Comparison of ENCODE assay signal across 8 cellular contexts in the genomic region with DNA sequence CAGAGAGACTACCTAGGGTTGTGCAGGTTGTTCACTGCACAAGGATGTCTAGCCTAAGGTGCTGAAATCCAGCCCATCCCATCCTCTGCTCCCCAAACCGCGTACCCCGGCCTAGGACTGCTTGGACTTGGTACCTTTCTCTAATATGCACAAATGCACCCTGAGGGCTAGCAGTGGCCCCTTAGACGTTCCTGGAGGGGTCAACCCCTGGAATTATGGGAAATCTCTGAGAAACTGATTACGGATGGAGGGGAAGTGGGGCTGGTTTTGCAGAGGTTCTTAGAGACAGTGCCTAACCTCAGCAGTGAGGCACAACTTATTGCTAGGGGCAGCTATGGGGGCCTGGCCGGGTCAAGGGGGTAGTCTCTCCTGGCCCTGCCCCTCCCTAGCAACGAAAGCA. TPM values are rescaled to one million over a fixed set of nuclear protein-coding genes. Genes with fewer than 3 reads are reported as not detected.
DNase-seq lines count a peak whose midpoint lies in the region; ATAC-seq, FAIRE-seq and TF ChIP-seq lines count a peak whose summit lies in the region.

No MANE protein-coding gene starts in this region.

- no peak overlapping the region for H3K27ac ChIP-seq in CD4-positive, alpha-beta memory T cell (ENCODE audit: low read depth, low read length)
- peak overlapping the region; percentile 99 for H3K27ac ChIP-seq in Panc1 (ENCODE audit: low read length)
- peak overlapping the region; percentile 92 for H3K27ac ChIP-seq in endothelial cell of umbilical vein (ENCODE audit: insufficient read depth, low read depth, low read length)
- peak overlapping the region; percentile 79 for H3K27ac ChIP-seq in trophoblast cell (ENCODE audit: low read depth, low read length)

- H2AFZ ChIP-seq in endothelial cell of umbilical vein (ENCODE audit: low read depth, low read length) (no peak overlapping the region), trophoblast cell (ENCODE audit: insufficient read depth, low read length, poor library complexity) (no peak overlapping the region)

- dilution Hi-C loops in endothelial cell of umbilical vein (cut with MboI; ENCODE audit: extremely low pct_ligation_motif_present, low sequenced_read_pairs): no loop called here

- H4K20me1 ChIP-seq in endothelial cell of umbilical vein (replicated peaks; ENCODE audit: control insufficient read depth, extremely low read depth, insufficient read depth, low read length): no peaks in the 10 kb centered on the region

- H3K27me3 Mint-ChIP-seq in CD4-positive, alpha-beta memory T cell: no peaks in the 10 kb centered on the region
- H3K27me3 Mint-ChIP-seq in activated CD8-positive, alpha-beta memory T cell treated with anti-CD3 and anti-CD28 coated beads, Interleukin-2, amount 10 ng/mL, durations not matched to agents 7 days and 5 days: no peaks in the 10 kb centered on the region

- no peak overlapping the region for H2BK5ac ChIP-seq in trophoblast cell (ENCODE audit: low read depth, low read length, poor library complexity)

- no peak for DNase-seq in CD4-positive, alpha-beta memory T cell
- no peak for DNase-seq in Panc1 (ENCODE audit: low read depth, low spot score)
- no peak for DNase-seq in endothelial cell of umbilical vein (ENCODE audit: low read depth, low spot score)
- DNase-seq in trophoblast cell: no peak
- DNase-seq in activated CD8-positive, alpha-beta memory T cell treated with anti-CD3 and anti-CD28 coated beads, Interleukin-2, amount 10 ng/mL, durations not matched to agents 7 days and 5 days: no peak
- DNase-seq in COLO668 (lab: John Stamatoyannopoulos, UW; ENCODE audit: unreplicated experiment): no peak

- H3K4me2 ChIP-seq in endothelial cell of umbilical vein (ENCODE audit: insufficient read depth, low read length) (peak overlapping the region; percentile 69), trophoblast cell (ENCODE audit: low read length) (no peak overlapping the region)

- H3K79me1 ChIP-seq in trophoblast cell (ENCODE audit: low read length): peaks cover 19% of the 10 kb centered on the region

- peaks cover 0 to 17% of the 10 kb centered on the region in 2 donors for H3K36me3 Mint-ChIP-seq in CD4-positive, alpha-beta memory T cell
- peaks cover 17% of the 10 kb centered on the region for H3K36me3 Mint-ChIP-seq in activated CD8-positive, alpha-beta memory T cell treated with anti-CD3 and anti-CD28 coated beads, Interleukin-2, amount 10 ng/mL, durations not matched to agents 7 days and 5 days

- H3K4me1 Mint-ChIP-seq in CD4-positive, alpha-beta memory T cell: peaks cover 14 to 51% (median 28%) of the 10 kb centered on the region in 4 donors
- peaks cover 32% of the 10 kb centered on the region for H3K4me1 Mint-ChIP-seq in activated CD8-positive, alpha-beta memory T cell treated with anti-CD3 and anti-CD28 coated beads, Interleukin-2, amount 10 ng/mL, durations not matched to agents 7 days and 5 days

- no peak overlapping the region for H3K18ac ChIP-seq in trophoblast cell (ENCODE audit: low read length)

- in situ Hi-C loops in Panc1 (cut with HindIII; ENCODE audit: low pct_unique_long_range_greater_than_20kb, low sequenced_read_pairs): no loop called here

- H2BK12ac ChIP-seq in trophoblast cell (ENCODE audit: low read length): peak overlapping the region; percentile 35

- no peaks in the 10 kb centered on the region for H3K9me1 ChIP-seq in endothelial cell of umbilical vein (replicated peaks; ENCODE audit: control insufficient read depth, extremely low read depth, insufficient read depth, low read length)

- no peak for FAIRE-seq in endothelial cell of umbilical vein (lab: Jason Lieb, UNC)

- no peak overlapping the region for H4K8ac ChIP-seq in trophoblast cell (ENCODE audit: low read depth, low read length)

- no CpG with 5 or more reads among the region's 7 CpGs for WGBS in trophoblast cell (ENCODE audit: extremely low coverage, insufficient coverage, insufficient read length)

- no peak overlapping the region for H4K12ac ChIP-seq in trophoblast cell (ENCODE audit: low read depth, low read length)

- no peaks in the 10 kb centered on the region for H3K36me3 ChIP-seq in CD4-positive, alpha-beta memory T cell (ENCODE audit: insufficient read depth, low read length)
- H3K36me3 ChIP-seq in Panc1 (ENCODE audit: control insufficient read depth, insufficient read depth, low read length): peaks cover 3% of the 10 kb centered on the region; the same call in 1 of the 2 replicates
- H3K36me3 ChIP-seq in endothelial cell of umbilical vein (ENCODE audit: control insufficient read depth in 2 of 2, extremely low read depth in 1 of 2, insufficient read depth in 2 of 2, low read length in 2 of 2): no peaks in the 10 kb centered on the region
- H3K36me3 ChIP-seq in trophoblast cell (ENCODE audit: control insufficient read depth in 1 of 2, insufficient read depth in 2 of 2, low read length in 2 of 2): peaks cover 18% of the 10 kb centered on the region in 2 experiments

- no peak overlapping the region for H3K23ac ChIP-seq in trophoblast cell (ENCODE audit: low read length)

- H3K4me3 ChIP-seq in CD4-positive, alpha-beta memory T cell (ENCODE audit: low read length in 2 of 2): no peak overlapping the region
- H3K4me3 ChIP-seq in Panc1 (ENCODE audit: low read depth in 2 of 2, low read length in 2 of 2): peak overlapping the region; percentile 86 to 97
- H3K4me3 ChIP-seq in endothelial cell of umbilical vein (replicated peaks in 1 of 3; ENCODE audit: insufficient read depth in 1 of 3, low read depth in 1 of 3, low read length in 3 of 3): peak overlapping the region in 1 of 3 experiments; percentile 5
- H3K4me3 ChIP-seq in trophoblast cell (ENCODE audit: low read depth, low read length): no peak overlapping the region

- peak overlapping the region; percentile 43 for H2BK120ac ChIP-seq in trophoblast cell (ENCODE audit: insufficient read depth, low read length, poor library complexity)

- H3K4me3 Mint-ChIP-seq in CD4-positive, alpha-beta memory T cell: peak overlapping the region in 6 of 8 donors; percentile 42 to 90 (median 84)
- no peak overlapping the region for H3K4me3 Mint-ChIP-seq in activated CD8-positive, alpha-beta memory T cell treated with anti-CD3 and anti-CD28 coated beads, Interleukin-2, amount 10 ng/mL, durations not matched to agents 7 days and 5 days

- intact Hi-C loops in CD4-positive, alpha-beta memory T cell (cut with micrococcal nuclease): no loop called here
- intact Hi-C loops in Panc1 (cut with micrococcal nuclease; ENCODE audit: unreplicated experiment): no loop called here
- intact Hi-C loops in endothelial cell of umbilical vein (cut with micrococcal nuclease): loop anchor here (5.0 kb wide), 1 partner anchor 136 kb away; a partner anchor contains a TSS

- TF ChIP-seq POLR2A in endothelial cell of umbilical vein (IDR thresholded peaks at IDR 0.05; ENCODE audit: low read depth, low read length): no peak

- H3K14ac ChIP-seq in trophoblast cell (ENCODE audit: low read length): peak overlapping the region; percentile 36

- H3K9me3 ChIP-seq in CD4-positive, alpha-beta memory T cell (ENCODE audit: control insufficient read depth in 1 of 2, low read length in 2 of 2): no peaks in the 10 kb centered on the region
- H3K9me3 ChIP-seq in Panc1 (ENCODE audit: control insufficient read depth, insufficient read depth, low read depth, low read length) (no peaks in the 10 kb centered on the region), endothelial cell of umbilical vein (replicated peaks; ENCODE audit: control insufficient read depth, insufficient read depth, low read length) (no peaks in the 10 kb centered on the region), trophoblast cell (ENCODE audit: insufficient read depth, low read depth, low read length) (peaks cover 2% of the 10 kb centered on the region)

- H3K9me3 Mint-ChIP-seq in CD4-positive, alpha-beta memory T cell: no peaks in the 10 kb centered on the region
- H3K9me3 Mint-ChIP-seq in activated CD8-positive, alpha-beta memory T cell treated with anti-CD3 and anti-CD28 coated beads, Interleukin-2, amount 10 ng/mL, durations not matched to agents 7 days and 5 days (ENCODE audit: low read depth): no peaks in the 10 kb centered on the region

- CTCF ChIA-PET in CD4-positive, alpha-beta memory T cell (lab: Charles Lee; ENCODE audit: partially characterized antibody): no interaction called here
- CTCF ChIA-PET in Panc1 (lab: Charles Lee): interaction anchor here (1.0 to 1.5 kb wide), 2 partner anchors 16 to 26 kb away, joined by 3 to 4 read pairs; a partner anchor contains a TSS
- CTCF ChIA-PET in endothelial cell of umbilical vein (lab: Charles Lee): interaction anchor here (0.8 to 4.9 kb wide), 8 partner anchors 9 to 136 kb away, joined by 3 to 73 read pairs (median 4); a partner anchor contains a TSS
- CTCF ChIA-PET in activated CD8-positive, alpha-beta memory T cell treated with anti-CD3 and anti-CD28 coated beads, Interleukin-2, amount 10 ng/mL, durations not matched to agents 7 days and 5 days (lab: Charles Lee): interaction anchor here (0.9 to 2.5 kb wide), 2 partner anchors 16 to 26 kb away, joined by 3 to 9 read pairs; a partner anchor contains a TSS

- peak overlapping the region; percentile 52 for H4K91ac ChIP-seq in trophoblast cell (ENCODE audit: low read depth, low read length)

- H3K4ac ChIP-seq in trophoblast cell (ENCODE audit: low read depth, low read length): no peak overlapping the region

- H3K9ac ChIP-seq in endothelial cell of umbilical vein (replicated peaks; ENCODE audit: extremely low read depth, insufficient read depth, low read length) (peak overlapping the region; percentile 71), trophoblast cell (ENCODE audit: low read length) (no peak overlapping the region)

- H2AK5ac ChIP-seq in trophoblast cell (ENCODE audit: low read length): no peak overlapping the region

- ATAC-seq in Panc1 (peak; percentile 3), HG03135 (IDR thresholded peaks at IDR 0.05; ENCODE audit: unreplicated experiment) (no peak), GM19023 (IDR thresholded peaks at IDR 0.05; ENCODE audit: unreplicated experiment) (no peak)
- ATAC-seq in activated CD8-positive, alpha-beta memory T cell treated with anti-CD3 and anti-CD28 coated beads, Interleukin-2, amount 10 ng/mL, durations not matched to agents 7 days and 5 days: no peak

- no peaks in the 10 kb centered on the region for H3K27me3 ChIP-seq in CD4-positive, alpha-beta memory T cell (ENCODE audit: insufficient read depth, low read length)
- no peaks in the 10 kb centered on the region for H3K27me3 ChIP-seq in Panc1 (ENCODE audit: control insufficient read depth, insufficient read depth, low read length)
- H3K27me3 ChIP-seq in endothelial cell of umbilical vein (ENCODE audit: control insufficient read depth in 2 of 2, insufficient read depth in 2 of 2, low read length in 2 of 2): no peaks in the 10 kb centered on the region
- no peaks in the 10 kb centered on the region for H3K27me3 ChIP-seq in trophoblast cell (ENCODE audit: insufficient read depth, low read length)

- POLR2A ChIA-PET in CD4-positive, alpha-beta memory T cell (lab: Charles Lee; ENCODE audit: partially characterized antibody): interaction anchor here (0.8 to 1.6 kb wide), 6 partner anchors 16 to 57 kb away, joined by 3 to 6 read pairs (median 4); a partner anchor contains a TSS
- POLR2A ChIA-PET in Panc1 (lab: Charles Lee) (interaction anchor here (0.6 to 3.8 kb wide), 7 partner anchors 10 to 1725 kb away, joined by 4 to 35 read pairs (median 8); a partner anchor contains a TSS), endothelial cell of umbilical vein (lab: Charles Lee) (interaction anchor here (1.1 to 2.0 kb wide), 4 partner anchors 17 to 26 kb away, joined by 4 to 28 read pairs (median 12); a partner anchor contains a TSS)

- peaks cover 39% of the 10 kb centered on the region for H3K4me1 ChIP-seq in CD4-positive, alpha-beta memory T cell (ENCODE audit: insufficient read depth, low read length)
- peaks cover 77% of the 10 kb centered on the region for H3K4me1 ChIP-seq in Panc1 (ENCODE audit: control insufficient read depth, insufficient read depth, low read length)
- peaks cover 67% of the 10 kb centered on the region for H3K4me1 ChIP-seq in endothelial cell of umbilical vein (ENCODE audit: control insufficient read depth, extremely low read depth, insufficient read depth, low read length)
- H3K4me1 ChIP-seq in trophoblast cell (ENCODE audit: control insufficient read depth in 1 of 2, insufficient read depth in 2 of 2, low read length in 2 of 2): peaks cover 43 to 45% of the 10 kb centered on the region in 2 experiments

- no peak for TF ChIP-seq CTCF in Panc1 (IDR thresholded peaks at IDR 0.05)
- no peak for TF ChIP-seq CTCF in endothelial cell of umbilical vein (IDR thresholded peaks at IDR 0.05; ENCODE audit: extremely low read depth in 1 of 2, insufficient read depth in 1 of 2, low read depth in 1 of 2, low read length in 2 of 2)

- no TSS peak for BruUV-seq in Panc1 (replicated peaks; lab: Mats Ljungman, UMichigan)
- no TSS peak for BruUV-seq in endothelial cell of umbilical vein (replicated peaks; lab: Mats Ljungman, UMichigan)

- H3K79me2 ChIP-seq in endothelial cell of umbilical vein (ENCODE audit: control insufficient read depth, insufficient read depth, low read length) (peaks cover 37% of the 10 kb centered on the region), trophoblast cell (ENCODE audit: control insufficient read depth, insufficient read depth, low read length, poor library complexity) (peaks cover 10% of the 10 kb centered on the region)

- H3K27ac Mint-ChIP-seq in CD4-positive, alpha-beta memory T cell: peak overlapping the region in 5 of 7 donors; percentile 15 to 93 (median 75)
- no peak overlapping the region for H3K27ac Mint-ChIP-seq in activated CD8-positive, alpha-beta memory T cell treated with anti-CD3 and anti-CD28 coated beads, Interleukin-2, amount 10 ng/mL, durations not matched to agents 7 days and 5 days

RNA-seq across cellular contexts. Expression of a gene that starts 2.5 kb away (rescaled TPM):
- total RNA-seq in CD4-positive, alpha-beta memory T cell: 10 to 100 TPM; 57.1 to 59.5 TPM
- polyA plus RNA-seq in CD4-positive, alpha-beta memory T cell: 10 to 100 TPM; 48.0 to 81.6 TPM
- total RNA-seq in Panc1 (2021; ENCODE audit: unreplicated experiment) (84.7 TPM), endothelial cell of umbilical vein (32.8 and 35.6 TPM in 2 replicates)
- polyA plus RNA-seq in Panc1 (2012; ENCODE audit: insufficient read length): 90.5 TPM
- 66.5 and 84.8 TPM in 2 replicates for polyA plus RNA-seq in endothelial cell of umbilical vein
- polyA plus RNA-seq in endothelial cell of umbilical vein (2011; cell fraction: cytosol; rRNA removed): 44.1 and 48.8 TPM in 2 replicates
- polyA plus RNA-seq in endothelial cell of umbilical vein (2011; cell fraction: nucleus; rRNA removed): 28.2 and 29.6 TPM in 2 replicates
- polyA plus RNA-seq in endothelial cell of umbilical vein (2012): 36.5 and 40.1 TPM in 2 replicates
- 20.5 and 22.2 TPM in 2 replicates for polyA minus RNA-seq in endothelial cell of umbilical vein
- 21.0 TPM for polyA minus RNA-seq in endothelial cell of umbilical vein (2011; cell fraction: cytosol; rRNA and poly(A)+ RNA removed)
- 15.1 and 22.0 TPM in 2 replicates for polyA minus RNA-seq in endothelial cell of umbilical vein (2011; cell fraction: nucleus; rRNA and poly(A)+ RNA removed)
- polyA plus RNA-seq in trophoblast cell (2013): 25.5 and 26.0 TPM in 2 replicates
- total RNA-seq in activated CD8-positive, alpha-beta memory T cell treated with anti-CD3 and anti-CD28 coated beads, Interleukin-2, amount 10 ng/mL, durations not matched to agents 7 days and 5 days: 10 to 100 TPM; 27.5 to 37.8 TPM

RNA-seq across cellular contexts. Expression of a gene that starts 2.8 kb away (rescaled TPM):
- 10 to 100 TPM; 78.2 to 78.7 TPM for total RNA-seq in CD4-positive, alpha-beta memory T cell
- 100 to 1,000 TPM in 1 of 2 donors, 10 to 100 TPM in 1; 90.4 to 102 TPM for polyA plus RNA-seq in CD4-positive, alpha-beta memory T cell
- 581 TPM for total RNA-seq in Panc1 (2021; ENCODE audit: unreplicated experiment)
- polyA plus RNA-seq in Panc1 (2012; ENCODE audit: insufficient read length): 845 TPM
- total RNA-seq in endothelial cell of umbilical vein: 114 and 118 TPM in 2 replicates
- polyA plus RNA-seq in endothelial cell of umbilical vein: 73.5 and 74.9 TPM in 2 replicates
- 151 and 158 TPM in 2 replicates for polyA plus RNA-seq in endothelial cell of umbilical vein (2011; cell fraction: cytosol; rRNA removed)
- 76.9 and 120 TPM in 2 replicates for polyA plus RNA-seq in endothelial cell of umbilical vein (2011; cell fraction: nucleus; rRNA removed)
- polyA plus RNA-seq in endothelial cell of umbilical vein (2012): 154 and 206 TPM in 2 replicates
- polyA minus RNA-seq in endothelial cell of umbilical vein: 16.2 and 23.1 TPM in 2 replicates
- 17.3 TPM for polyA minus RNA-seq in endothelial cell of umbilical vein (2011; cell fraction: cytosol; rRNA and poly(A)+ RNA removed)
- 5.5 and 11.8 TPM in 2 replicates for polyA minus RNA-seq in endothelial cell of umbilical vein (2011; cell fraction: nucleus; rRNA and poly(A)+ RNA removed)
- polyA plus RNA-seq in trophoblast cell (2013): 104 and 107 TPM in 2 replicates
- 100 to 1,000 TPM; 192 to 254 TPM for total RNA-seq in activated CD8-positive, alpha-beta memory T cell treated with anti-CD3 and anti-CD28 coated beads, Interleukin-2, amount 10 ng/mL, durations not matched to agents 7 days and 5 days

RNA-seq across cellular contexts. Expression of a gene that starts 16.2 kb away (rescaled TPM):
- under 1 TPM; 0.39 to 0.79 TPM for total RNA-seq in CD4-positive, alpha-beta memory T cell
- polyA plus RNA-seq in CD4-positive, alpha-beta memory T cell: under 1 TPM in 1 of 2 donors, not detected in 1; 0.81 TPM
- total RNA-seq in Panc1 (2021; ENCODE audit: unreplicated experiment): 186 TPM
- polyA plus RNA-seq in Panc1 (2012; ENCODE audit: insufficient read length): 149 TPM
- 52.6 and 53.8 TPM in 2 replicates for total RNA-seq in endothelial cell of umbilical vein
- polyA plus RNA-seq in endothelial cell of umbilical vein: 16.6 and 18.1 TPM in 2 replicates
- 11.6 and 12.7 TPM in 2 replicates for polyA plus RNA-seq in endothelial cell of umbilical vein (2011; cell fraction: cytosol; rRNA removed)
- polyA plus RNA-seq in endothelial cell of umbilical vein (2011; cell fraction: nucleus; rRNA removed): 8.5 and 9.7 TPM in 2 replicates
- polyA plus RNA-seq in endothelial cell of umbilical vein (2012): 60.2 and 91.7 TPM in 2 replicates
- polyA minus RNA-seq in endothelial cell of umbilical vein: 7.5 and 8.5 TPM in 2 replicates
- 4.7 TPM for polyA minus RNA-seq in endothelial cell of umbilical vein (2011; cell fraction: cytosol; rRNA and poly(A)+ RNA removed)
- polyA minus RNA-seq in endothelial cell of umbilical vein (2011; cell fraction: nucleus; rRNA and poly(A)+ RNA removed): 7.7 and 8.1 TPM in 2 replicates
- 26.9 and 28.4 TPM in 2 replicates for polyA plus RNA-seq in trophoblast cell (2013)
- 1 to 10 TPM; 2.7 to 6.0 TPM for total RNA-seq in activated CD8-positive, alpha-beta memory T cell treated with anti-CD3 and anti-CD28 coated beads, Interleukin-2, amount 10 ng/mL, durations not matched to agents 7 days and 5 days

RNA-seq across cellular contexts. Expression of a gene that starts 25.9 kb away (rescaled TPM):
- 10 to 100 TPM; 22.9 to 24.9 TPM for total RNA-seq in CD4-positive, alpha-beta memory T cell
- 10 to 100 TPM; 60.0 to 68.3 TPM for polyA plus RNA-seq in CD4-positive, alpha-beta memory T cell
- total RNA-seq in Panc1 (2021; ENCODE audit: unreplicated experiment) (85.4 TPM), endothelial cell of umbilical vein (103 and 105 TPM in 2 replicates)
- polyA plus RNA-seq in Panc1 (2012; ENCODE audit: insufficient read length): 188 TPM
- polyA plus RNA-seq in endothelial cell of umbilical vein: 107 and 132 TPM in 2 replicates
- 46.5 and 92.9 TPM in 2 replicates for polyA plus RNA-seq in endothelial cell of umbilical vein (2011; cell fraction: cytosol; rRNA removed)
- 24.0 and 24.1 TPM in 2 replicates for polyA plus RNA-seq in endothelial cell of umbilical vein (2011; cell fraction: nucleus; rRNA removed)
- 46.9 and 61.8 TPM in 2 replicates for polyA plus RNA-seq in endothelial cell of umbilical vein (2012)
- polyA minus RNA-seq in endothelial cell of umbilical vein: 10.7 and 12.9 TPM in 2 replicates
- polyA minus RNA-seq in endothelial cell of umbilical vein (2011; cell fraction: cytosol; rRNA and poly(A)+ RNA removed): 34.8 TPM
- 3.1 and 14.2 TPM in 2 replicates for polyA minus RNA-seq in endothelial cell of umbilical vein (2011; cell fraction: nucleus; rRNA and poly(A)+ RNA removed)
- 4.9 and 5.3 TPM in 2 replicates for polyA plus RNA-seq in trophoblast cell (2013)
- total RNA-seq in activated CD8-positive, alpha-beta memory T cell treated with anti-CD3 and anti-CD28 coated beads, Interleukin-2, amount 10 ng/mL, durations not matched to agents 7 days and 5 days: 10 to 100 TPM; 82.3 to 94.1 TPM

RNA-seq across cellular contexts. Expression of a gene that starts 28.1 kb away (rescaled TPM):
- total RNA-seq in CD4-positive, alpha-beta memory T cell: 10 to 100 TPM; 39.9 to 42.1 TPM
- 10 to 100 TPM; 79.3 to 99.0 TPM for polyA plus RNA-seq in CD4-positive, alpha-beta memory T cell
- total RNA-seq in Panc1 (2021; ENCODE audit: unreplicated experiment) (105 TPM), endothelial cell of umbilical vein (88.5 and 105 TPM in 2 replicates)
- 154 TPM for polyA plus RNA-seq in Panc1 (2012; ENCODE audit: insufficient read length)
- polyA plus RNA-seq in endothelial cell of umbilical vein: 162 and 210 TPM in 2 replicates
- 118 and 132 TPM in 2 replicates for polyA plus RNA-seq in endothelial cell of umbilical vein (2011; cell fraction: cytosol; rRNA removed)
- 84.3 and 107 TPM in 2 replicates for polyA plus RNA-seq in endothelial cell of umbilical vein (2011; cell fraction: nucleus; rRNA removed)
- polyA plus RNA-seq in endothelial cell of umbilical vein (2012): 120 and 137 TPM in 2 replicates
- 97.2 and 126 TPM in 2 replicates for polyA minus RNA-seq in endothelial cell of umbilical vein
- polyA minus RNA-seq in endothelial cell of umbilical vein (2011; cell fraction: cytosol; rRNA and poly(A)+ RNA removed): 180 TPM
- 40.7 and 42.2 TPM in 2 replicates for polyA minus RNA-seq in endothelial cell of umbilical vein (2011; cell fraction: nucleus; rRNA and poly(A)+ RNA removed)
- 72.1 and 73.5 TPM in 2 replicates for polyA plus RNA-seq in trophoblast cell (2013)
- total RNA-seq in activated CD8-positive, alpha-beta memory T cell treated with anti-CD3 and anti-CD28 coated beads, Interleukin-2, amount 10 ng/mL, durations not matched to agents 7 days and 5 days: 100 to 1,000 TPM; 100 to 122 TPM

Comparison
In these comparisons a context has a peak if more than half of its experiments do, and no peak if none do; other contexts are left out.
1. H3K4me3 ChIP-seq: peak in Panc1 (2 of 2); none in CD4-positive, alpha-beta memory T cell (0 of 2) and trophoblast cell (single experiment).